10 cellular contexts compared by ENCODE assay signal in the genomic region with DNA sequence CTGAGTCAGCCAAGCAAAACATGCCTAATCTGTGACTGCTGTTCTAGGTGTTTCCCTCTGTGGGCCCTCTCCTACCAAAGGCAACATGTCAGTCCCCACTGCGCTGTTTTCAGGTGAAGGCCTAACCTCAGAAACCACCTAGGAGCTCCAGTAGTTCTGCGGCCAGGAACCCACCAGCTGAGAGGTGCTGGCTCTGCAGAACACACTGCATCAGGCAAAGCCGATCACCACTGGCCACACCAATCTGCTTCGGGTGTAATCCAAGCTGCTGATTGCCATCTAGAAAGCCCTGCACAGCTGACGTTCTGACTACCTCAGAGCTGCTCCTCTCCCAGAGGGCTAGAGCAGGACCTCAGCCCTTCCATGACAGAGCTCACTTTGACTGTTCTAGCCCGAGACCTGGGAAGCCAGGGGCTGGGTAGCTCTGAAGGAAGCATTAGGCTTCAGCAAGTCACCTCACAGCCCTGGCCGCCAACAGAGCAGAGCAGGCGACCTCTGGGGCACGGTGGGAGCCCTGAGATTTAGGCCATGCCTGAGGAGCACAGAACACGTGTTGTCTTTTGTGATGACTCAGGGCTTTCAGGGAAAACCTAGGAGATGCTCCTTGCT. TPM values are rescaled to one million over a fixed set of nuclear protein-coding genes. Genes with fewer than 3 reads are reported as not detected.
DNase-seq lines count a peak whose midpoint lies in the region; ATAC-seq and TF ChIP-seq lines count a peak whose summit lies in the region.
"Had no signal": no experiment of that assay in that cellular context is flagged by ENCODE, and none has a peak within 500 bp of the region (broad histone marks: within the 10 kb centered on the region; RNA-seq: fewer than 3 reads in every experiment).

No MANE protein-coding gene starts in this region.

- no peaks in the 10 kb centered on the region for H3K9me3 Mint-ChIP-seq in CD8-positive, alpha-beta memory T cell
- H3K9me3 Mint-ChIP-seq in activated naive CD8-positive, alpha-beta T cell treated with anti-CD3 and anti-CD28 coated beads, Interleukin-2, amount 10 ng/mL, durations not matched to agents 7 days and 5 days: no peaks in the 10 kb centered on the region
- H3K9me3 Mint-ChIP-seq in endodermal cell: no peaks in the 10 kb centered on the region

- DNase-seq in CD8-positive, alpha-beta memory T cell: peak in 4 of 5 donors; percentile 31 to 67 (median 50)
- DNase-seq in T-helper 17 cell (peak in 2 of 3 donors; percentile 18 to 23), psoas muscle (no peak), germinal center (ENCODE audit: low spot score) (no peak), endodermal cell (no peak), G401 (ENCODE audit: low spot score) (no peak), OCI-M2 (lab: John Stamatoyannopoulos, UW; ENCODE audit: unreplicated experiment) (no peak)
- peak; percentile 67 for DNase-seq in activated naive CD8-positive, alpha-beta T cell treated with anti-CD3 and anti-CD28 coated beads, Interleukin-2, amount 10 ng/mL, durations not matched to agents 7 days and 5 days
- DNase-seq: NCI-H345, testis had no signal

- H3K27ac Mint-ChIP-seq in CD8-positive, alpha-beta memory T cell: peak overlapping the region; percentile 70 to 98 (median 92)
- H3K27ac Mint-ChIP-seq in T-helper 17 cell (peak overlapping the region; percentile 87), endodermal cell (no peak overlapping the region)
- peak overlapping the region; percentile 82 for H3K27ac Mint-ChIP-seq in activated naive CD8-positive, alpha-beta T cell treated with anti-CD3 and anti-CD28 coated beads, Interleukin-2, amount 10 ng/mL, durations not matched to agents 7 days and 5 days

- WGBS in psoas muscle, 3 donors: 52 to 68% (median 54%) methylated on average over 10 of the region's 10 CpGs
- 93 to 96% methylated on average over 10 of the region's 10 CpGs for WGBS in endodermal cell (ENCODE audit: insufficient coverage in 1 of 2, insufficient read length in 1 of 2), 2 experiments

- peaks cover 68 to 90% (median 81%) of the 10 kb centered on the region in 3 donors for H3K4me1 Mint-ChIP-seq in CD8-positive, alpha-beta memory T cell
- H3K4me1 Mint-ChIP-seq in T-helper 17 cell (peaks cover 45% of the 10 kb centered on the region), endodermal cell (peaks cover 12% of the 10 kb centered on the region)
- peaks cover 73% of the 10 kb centered on the region for H3K4me1 Mint-ChIP-seq in activated naive CD8-positive, alpha-beta T cell treated with anti-CD3 and anti-CD28 coated beads, Interleukin-2, amount 10 ng/mL, durations not matched to agents 7 days and 5 days

- H3K9ac ChIP-seq in endodermal cell (ENCODE audit: extremely low read depth, low read length, poor library complexity, severe bottlenecking): no peak overlapping the region

- H3K4me3 Mint-ChIP-seq in CD8-positive, alpha-beta memory T cell: peak overlapping the region in 6 of 7 donors; percentile 47 to 82 (median 68)
- H3K4me3 Mint-ChIP-seq in T-helper 17 cell (peak overlapping the region; percentile 64), endodermal cell (no peak overlapping the region)
- peak overlapping the region; percentile 65 for H3K4me3 Mint-ChIP-seq in activated naive CD8-positive, alpha-beta T cell treated with anti-CD3 and anti-CD28 coated beads, Interleukin-2, amount 10 ng/mL, durations not matched to agents 7 days and 5 days

- peaks cover 4 to 75% (median 13%) of the 10 kb centered on the region in 3 donors for H3K36me3 Mint-ChIP-seq in CD8-positive, alpha-beta memory T cell
- H3K36me3 Mint-ChIP-seq in T-helper 17 cell (ENCODE audit: low read depth) (peaks cover 2% of the 10 kb centered on the region), endodermal cell (ENCODE audit: low read depth) (peaks cover 22% of the 10 kb centered on the region)
- peaks cover 30% of the 10 kb centered on the region for H3K36me3 Mint-ChIP-seq in activated naive CD8-positive, alpha-beta T cell treated with anti-CD3 and anti-CD28 coated beads, Interleukin-2, amount 10 ng/mL, durations not matched to agents 7 days and 5 days

- ATAC-seq in T-helper 17 cell (peak; percentile 94), psoas muscle (peak; percentile 48 to 69 (median 51))
- peak; percentile 74 for ATAC-seq in activated naive CD8-positive, alpha-beta T cell treated with anti-CD3 and anti-CD28 coated beads, Interleukin-2, amount 10 ng/mL, durations not matched to agents 7 days and 5 days (ENCODE audit: low read depth)

- peaks cover 32% of the 10 kb centered on the region for H3K36me3 ChIP-seq in CD8-positive, alpha-beta memory T cell (ENCODE audit: insufficient read depth, low read length)
- H3K36me3 ChIP-seq in psoas muscle (ENCODE audit: insufficient read depth in 1 of 2, low read depth in 1 of 2): peaks cover 6 to 35% of the 10 kb centered on the region in 2 donors
- H3K36me3 ChIP-seq in endodermal cell (ENCODE audit: control insufficient read depth, insufficient read depth, low read length): peaks cover 37% of the 10 kb centered on the region

- H3K27me3 ChIP-seq in CD8-positive, alpha-beta memory T cell (ENCODE audit: insufficient read depth, low read length, poor library complexity, severe bottlenecking): no peaks in the 10 kb centered on the region
- H3K27me3 ChIP-seq in psoas muscle (ENCODE audit: insufficient read depth in 3 of 3, low read length in 2 of 3) (no peaks in the 10 kb centered on the region), endodermal cell (ENCODE audit: control insufficient read depth, insufficient read depth, low read length, poor library complexity, severe bottlenecking) (no peaks in the 10 kb centered on the region)
- H3K27me3 ChIP-seq: testis had no signal

- TF ChIP-seq CTCF in psoas muscle (IDR thresholded peaks at IDR 0.05): no peak
- no peak for TF ChIP-seq CTCF in endodermal cell (conservative IDR thresholded peaks at IDR 0.05)

- POLR2A ChIA-PET in CD8-positive, alpha-beta memory T cell (lab: Charles Lee): interaction anchor here (1.1 to 2.4 kb wide), 3 partner anchors 15 to 87 kb away, joined by 3 to 10 read pairs (median 5); partner anchors contain the start of gene CAMK2G
- POLR2A ChIA-PET in activated naive CD8-positive, alpha-beta T cell treated with anti-CD3 and anti-CD28 coated beads, Interleukin-2, amount 10 ng/mL, durations not matched to agents 7 days and 5 days (lab: Charles Lee): interaction anchor here (0.6 to 3.7 kb wide), 5 partner anchors 11 to 737 kb away, joined by 3 to 24 read pairs (median 5); partner anchors contain the start of gene CAMK2G

- CTCF ChIA-PET in CD8-positive, alpha-beta memory T cell (lab: Charles Lee): interaction anchor here (0.6 to 16.5 kb wide), 6 partner anchors 9 to 47 kb away, joined by 3 to 201 read pairs (median 4); partner anchors contain the start of gene CAMK2G

- in situ Hi-C loops in G401 (cut with HindIII; ENCODE audit: low sequenced_read_pairs): no loop called here

- no peaks in the 10 kb centered on the region for H3K27me3 Mint-ChIP-seq in CD8-positive, alpha-beta memory T cell
- H3K27me3 Mint-ChIP-seq in T-helper 17 cell (no peaks in the 10 kb centered on the region), endodermal cell (ENCODE audit: insufficient read depth) (no peaks in the 10 kb centered on the region)
- H3K27me3 Mint-ChIP-seq in activated naive CD8-positive, alpha-beta T cell treated with anti-CD3 and anti-CD28 coated beads, Interleukin-2, amount 10 ng/mL, durations not matched to agents 7 days and 5 days: no peaks in the 10 kb centered on the region

- intact Hi-C loops in psoas muscle (cut with DNase I): no loop called here

- peak overlapping the region; percentile 5 for H3K4me3 ChIP-seq in CD8-positive, alpha-beta memory T cell (ENCODE audit: low read length)
- H3K4me3 ChIP-seq in psoas muscle (no peak overlapping the region), endodermal cell (ENCODE audit: low read length) (no peak overlapping the region)
- H3K4me3 ChIP-seq: testis had no signal

- peak overlapping the region; percentile 21 for H3K27ac ChIP-seq in CD8-positive, alpha-beta memory T cell (ENCODE audit: low read depth, low read length)
- H3K27ac ChIP-seq in psoas muscle (peak overlapping the region; percentile 64), endodermal cell (ENCODE audit: low read depth, low read length) (no peak overlapping the region)
- H3K27ac ChIP-seq: testis had no signal

- H3K9me3 ChIP-seq in CD8-positive, alpha-beta memory T cell (ENCODE audit: low read length): no peaks in the 10 kb centered on the region
- H3K9me3 ChIP-seq in T-helper 17 cell (ENCODE audit: control insufficient read depth, low read length, poor library complexity, severe bottlenecking) (no peaks in the 10 kb centered on the region), psoas muscle (no peaks in the 10 kb centered on the region), endodermal cell (ENCODE audit: control insufficient read depth, low read length) (no peaks in the 10 kb centered on the region)
- H3K9me3 ChIP-seq: testis had no signal

- peaks cover 64% of the 10 kb centered on the region for H3K4me1 ChIP-seq in CD8-positive, alpha-beta memory T cell (ENCODE audit: insufficient read depth, low read length)
- H3K4me1 ChIP-seq in psoas muscle (peaks cover 62% of the 10 kb centered on the region), endodermal cell (ENCODE audit: control insufficient read depth, insufficient read depth, low read length) (peaks cover 13% of the 10 kb centered on the region)

RNA-seq across cellular contexts. Expression of gene CAMK2G, which starts 14.8 kb away (rescaled TPM):
- 10 to 100 TPM; 17.3 to 17.5 TPM for total RNA-seq in CD8-positive, alpha-beta memory T cell
- polyA plus RNA-seq in CD8-positive, alpha-beta memory T cell: 8.1 TPM
- total RNA-seq in T-helper 17 cell (10 to 100 TPM; 52.6 to 59.6 TPM), psoas muscle (10 to 100 TPM; 34.2 to 60.3 (median 50.8) TPM), endodermal cell (10 to 100 TPM; 20.9 to 21.7 TPM)
- total RNA-seq in activated naive CD8-positive, alpha-beta T cell treated with anti-CD3 and anti-CD28 coated beads, Interleukin-2, amount 10 ng/mL, durations not matched to agents 7 days and 5 days: 10 to 100 TPM; 48.6 to 53.5 TPM
- 10 to 100 TPM; 15.8 to 58.5 (median 34.4) TPM for polyA plus RNA-seq in psoas muscle
- 29.8 TPM for polyA plus RNA-seq in endodermal cell (2013, experiment 1 of 2)
- polyA plus RNA-seq in endodermal cell (2013, experiment 2 of 2): 25.8 TPM
- 9.0 and 11.8 TPM in 2 replicates for total RNA-seq in G401 (2014; rRNA removed; shearing (Covaris generic))

RNA-seq across cellular contexts. Expression of gene NDST2, which starts 48.1 kb away (rescaled TPM):
- total RNA-seq in CD8-positive, alpha-beta memory T cell: 10 to 100 TPM; 39.8 to 43.9 TPM
- polyA plus RNA-seq in CD8-positive, alpha-beta memory T cell: 25.3 TPM
- total RNA-seq in T-helper 17 cell (10 to 100 TPM; 80.6 to 80.9 TPM), psoas muscle (10 to 100 TPM in 3 of 4 donors, 1 to 10 TPM in 1; 9.4 to 14.5 (median 12.0) TPM), endodermal cell (10 to 100 TPM; 19.6 to 20.3 TPM)
- total RNA-seq in activated naive CD8-positive, alpha-beta T cell treated with anti-CD3 and anti-CD28 coated beads, Interleukin-2, amount 10 ng/mL, durations not matched to agents 7 days and 5 days: 10 to 100 TPM; 80.1 to 82.0 TPM
- 1 to 10 TPM; 4.5 to 8.6 (median 7.8) TPM for polyA plus RNA-seq in psoas muscle
- polyA plus RNA-seq in endodermal cell (2013, experiment 1 of 2): 23.6 TPM
- 15.4 TPM for polyA plus RNA-seq in endodermal cell (2013, experiment 2 of 2)
- 3.7 and 6.9 TPM in 2 replicates for total RNA-seq in G401 (2014; rRNA removed; shearing (Covaris generic))

RNA-seq across cellular contexts. Expression of gene PLAU, which starts 51.4 kb away (rescaled TPM):
- total RNA-seq in CD8-positive, alpha-beta memory T cell: 1 to 10 TPM; 1.2 to 1.6 TPM
- not detected for polyA plus RNA-seq in CD8-positive, alpha-beta memory T cell
- under 1 TPM in 1 of 2 donors, not detected in 1; 0.42 TPM for total RNA-seq in T-helper 17 cell
- total RNA-seq in activated naive CD8-positive, alpha-beta T cell treated with anti-CD3 and anti-CD28 coated beads, Interleukin-2, amount 10 ng/mL, durations not matched to agents 7 days and 5 days: under 1 TPM; 0.61 to 0.62 TPM
- 10 to 100 TPM in 2 of 4 donors, 1 to 10 TPM in 2; 5.0 to 18.2 (median 10.6) TPM for total RNA-seq in psoas muscle
- 1 to 10 TPM; 3.8 to 7.6 (median 7.1) TPM for polyA plus RNA-seq in psoas muscle
- total RNA-seq in endodermal cell: 1 to 10 TPM; 2.7 to 3.3 TPM
- 10.5 TPM for polyA plus RNA-seq in endodermal cell (2013, experiment 1 of 2)
- 14.2 TPM for polyA plus RNA-seq in endodermal cell (2013, experiment 2 of 2)
- 124 and 143 TPM in 2 replicates for total RNA-seq in G401 (2014; rRNA removed; shearing (Covaris generic))

Comparison
In these comparisons a context has a peak if more than half of its experiments do, and no peak if none do; other contexts are left out.
1. DNase-seq: peak in CD8-positive, alpha-beta memory T cell (4 of 5), T-helper 17 cell (2 of 3) and activated naive CD8-positive, alpha-beta T cell treated with anti-CD3 and anti-CD28 coated beads, Interleukin-2, amount 10 ng/mL, durations not matched to agents 7 days and 5 days (single experiment); none in psoas muscle (0 of 2), germinal center (single experiment), endodermal cell (single experiment), G401 (single experiment) and OCI-M2 (single experiment).
2. Peak in every context shown above with its lines, with median percentiles within 50 percentile points of each other: ATAC-seq.